16 cellular contexts compared by ENCODE assay signal in the genomic region with DNA sequence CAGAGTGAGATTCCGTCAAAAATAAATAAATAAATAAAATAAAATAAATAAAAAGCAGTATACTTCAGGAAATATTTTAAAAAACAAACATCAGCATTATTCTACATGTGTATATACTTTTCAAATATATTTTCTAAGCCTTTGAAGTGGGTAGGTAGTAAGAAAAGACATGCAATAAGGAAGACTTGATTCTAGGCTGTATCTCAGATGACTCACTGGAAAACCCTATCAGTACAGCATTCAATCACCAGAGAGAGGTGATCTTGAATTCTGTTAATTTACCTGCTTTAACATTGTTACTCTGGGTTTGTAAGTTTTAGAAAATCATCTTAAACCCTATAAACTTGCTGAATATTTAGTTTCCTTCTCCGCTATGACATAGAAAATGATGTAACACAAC.
DNase-seq lines count a peak whose midpoint lies in the region; ATAC-seq and TF ChIP-seq lines count a peak whose summit lies in the region.
"Had no signal": no experiment of that assay in that cellular context is flagged by ENCODE, and none has a peak within 500 bp of the region (broad histone marks: within the 10 kb centered on the region; RNA-seq: fewer than 3 reads in every experiment).

No MANE protein-coding gene starts in this region.

- H3K27ac Mint-ChIP-seq in stimulated activated naive CD8-positive, alpha-beta T cell treated with anti-CD3 and anti-CD28 coated beads, Interleukin-15, amount 100 ng/mL, for 72 hours, result peak overlapping the region; percentile 89 to 97
- H3K27ac Mint-ChIP-seq: activated B cell treated with CpG ODN at 0.5 μM for 24 hours; activated T-helper 2 cell treated with anti-CD3 and anti-CD28 coated beads, Interferon-gamma antibody, Interleukin-2, Interleukin-4, amounts not matched to agents 10 μg/mL and 5 μg/mL and 100 μg/mL, durations not matched to agents 14 hours and 24 hours and 36 hours; B cell had no signal

- no peak for DNase-seq in hepatocyte (ENCODE audit: low spot score)
- DNase-seq in stimulated activated naive CD8-positive, alpha-beta T cell treated with anti-CD3 and anti-CD28 coated beads, Interleukin-15, amount 100 ng/mL, for 72 hours, result no peak
- DNase-seq in DMS53 treated with DMSO at 0.1 percent for 48 hours (lab: John Stamatoyannopoulos, UW; ENCODE audit: unreplicated experiment), result no peak
- no peak for DNase-seq in HUDEP-2 (lab: John Stamatoyannopoulos, UW; ENCODE audit: unreplicated experiment in 76 of 76)
- DNase-seq: activated B cell treated with CpG ODN at 0.5 μM for 24 hours; Caco-2; NCI-H2029 treated with DMSO at 0.1 percent for 48 hours; NCI-H446 treated with DMSO at 0.1 percent for 48 hours; stimulated activated CD4-positive, alpha-beta T cell treated with anti-CD3 and anti-CD28 coated beads, Interleukin-12 subunit alpha, Interleukin-12 subunit beta, amount 100 ng/mL, for 4 hours had no signal

- peaks cover 0 to 65% (median 15%) of the 10 kb centered on the region in 10 experiments; a peak in 13 of 20 replicates for H3K4me1 ChIP-seq in BLaER1 treated with 17β-estradiol and CSF1 and Interleukin-3, amounts not matched to agents 10 nM and 100 nM
- peaks cover 16% of the 10 kb centered on the region for H3K4me1 ChIP-seq in hepatocyte (ENCODE audit: insufficient read depth)
- H3K4me1 ChIP-seq: Caco-2 had no signal

- 0 out of 22 replicates have a peak overlapping the region, but pooled peaks of 2 of the 11 experiments have one; percentile 31 to 41 for H3K9ac ChIP-seq in BLaER1 treated with 17β-estradiol and CSF1 and Interleukin-3, amounts not matched to agents 10 nM and 100 nM

- H3K36me3 ChIP-seq in BLaER1 treated with 17β-estradiol and CSF1 and Interleukin-3, amounts not matched to agents 10 nM and 100 nM, result peaks cover 0 to 53% (median 0%) of the 10 kb centered on the region in 11 experiments; a peak in 6 of 22 replicates
- H3K36me3 ChIP-seq in hepatocyte (replicated peaks; ENCODE audit: insufficient read depth, low read depth), result no peaks in the 10 kb centered on the region

- no peaks in the 10 kb centered on the region for H3K27me3 Mint-ChIP-seq in stimulated activated naive CD8-positive, alpha-beta T cell treated with anti-CD3 and anti-CD28 coated beads, Interleukin-15, amount 100 ng/mL, for 72 hours
- H3K27me3 Mint-ChIP-seq: brain had no signal

- no peak overlapping the region for H2AFZ ChIP-seq in hepatocyte

- WGBS in hepatocyte (ENCODE audit: low lambda C conversion rate, missing lambda C conversion rate), result 95% methylated on average over 2 of the region's 2 CpGs

- H3K27ac ChIP-seq in BLaER1 treated with 17β-estradiol and CSF1 and Interleukin-3, amounts not matched to agents 10 nM and 100 nM, result peak overlapping the region in 7 of 11 experiments; percentile 31 to 72 (median 63); a peak in 11 of 22 replicates
- peak overlapping the region; percentile 56 for H3K27ac ChIP-seq in hepatocyte
- H3K27ac ChIP-seq: SK-N-MC had no signal

- H3K4me2 ChIP-seq in BLaER1 treated with 17β-estradiol and CSF1 and Interleukin-3, amounts not matched to agents 10 nM and 100 nM, result peak overlapping the region in 6 of 11 experiments; percentile 30 to 87 (median 68); a peak in 8 of 22 replicates
- H3K4me2 ChIP-seq in hepatocyte, result no peak overlapping the region

- peaks cover 0 to 85% (median 0%) of the 10 kb centered on the region in 11 experiments; a peak in 2 of 22 replicates for H4K20me1 ChIP-seq in BLaER1 treated with 17β-estradiol and CSF1 and Interleukin-3, amounts not matched to agents 10 nM and 100 nM
- H4K20me1 ChIP-seq in hepatocyte (ENCODE audit: insufficient read depth, poor library complexity, severe bottlenecking), result peaks cover 8% of the 10 kb centered on the region

- H3K27me3 ChIP-seq in BLaER1 treated with 17β-estradiol and CSF1 and Interleukin-3, amounts not matched to agents 10 nM and 100 nM, result no peaks in the 10 kb centered on the region
- no peaks in the 10 kb centered on the region for H3K27me3 ChIP-seq in hepatocyte

- no peaks in the 10 kb centered on the region for H3K9me3 Mint-ChIP-seq in stimulated activated naive CD8-positive, alpha-beta T cell treated with anti-CD3 and anti-CD28 coated beads, Interleukin-15, amount 100 ng/mL, for 72 hours
- H3K9me3 Mint-ChIP-seq: activated B cell treated with CpG ODN at 0.5 μM for 24 hours; activated T-helper 2 cell treated with anti-CD3 and anti-CD28 coated beads, Interferon-gamma antibody, Interleukin-2, Interleukin-4, amounts not matched to agents 10 μg/mL and 5 μg/mL and 100 μg/mL, durations not matched to agents 14 hours and 24 hours and 36 hours had no signal

- TF ChIP-seq CTCF in hepatocyte (IDR thresholded peaks at IDR 0.05; ENCODE audit: poor library complexity), result no peak

- H3K4me3 ChIP-seq in BLaER1 treated with 17β-estradiol and CSF1 and Interleukin-3, amounts not matched to agents 10 nM and 100 nM, result no peak overlapping the region
- no peak overlapping the region for H3K4me3 ChIP-seq in hepatocyte
- H3K4me3 ChIP-seq: SK-N-MC had no signal

- 0 out of 22 replicates have a peak, but pooled peaks cover 0 to 4% (median 0%) of the 10 kb centered on the region in 11 experiments for H3K9me3 ChIP-seq in BLaER1 treated with 17β-estradiol and CSF1 and Interleukin-3, amounts not matched to agents 10 nM and 100 nM (replicated peaks in 1 of 11)
- no peaks in the 10 kb centered on the region for H3K9me3 ChIP-seq in hepatocyte (ENCODE audit: low read depth)
- H3K9me3 ChIP-seq: Caco-2 had no signal

- H3K9me2 ChIP-seq in hepatocyte (replicated peaks; ENCODE audit: insufficient read depth), result no peaks in the 10 kb centered on the region

- peak; percentile 45 for ATAC-seq in HG02610 (IDR thresholded peaks at IDR 0.05; ENCODE audit: unreplicated experiment)
- ATAC-seq in stimulated activated naive CD8-positive, alpha-beta T cell treated with anti-CD3 and anti-CD28 coated beads, Interleukin-15, amount 100 ng/mL, for 72 hours, result peak; percentile 85
- no peak for ATAC-seq in HG03565 (IDR thresholded peaks at IDR 0.05; ENCODE audit: unreplicated experiment)

- peaks cover 22% of the 10 kb centered on the region for H3K4me1 Mint-ChIP-seq in stimulated activated naive CD8-positive, alpha-beta T cell treated with anti-CD3 and anti-CD28 coated beads, Interleukin-15, amount 100 ng/mL, for 72 hours
- H3K4me1 Mint-ChIP-seq: activated B cell treated with CpG ODN at 0.5 μM for 24 hours, B cell had no signal

- peak overlapping the region in 1 of 2 donors; percentile 17 for H3K4me3 Mint-ChIP-seq in stimulated activated naive CD8-positive, alpha-beta T cell treated with anti-CD3 and anti-CD28 coated beads, Interleukin-15, amount 100 ng/mL, for 72 hours
- H3K4me3 Mint-ChIP-seq: activated B cell treated with CpG ODN at 0.5 μM for 24 hours, B cell, brain had no signal

- H3K79me2 ChIP-seq in hepatocyte, result peaks cover 72% of the 10 kb centered on the region
